11 cellular contexts compared by ENCODE assay signal in the genomic region with DNA sequence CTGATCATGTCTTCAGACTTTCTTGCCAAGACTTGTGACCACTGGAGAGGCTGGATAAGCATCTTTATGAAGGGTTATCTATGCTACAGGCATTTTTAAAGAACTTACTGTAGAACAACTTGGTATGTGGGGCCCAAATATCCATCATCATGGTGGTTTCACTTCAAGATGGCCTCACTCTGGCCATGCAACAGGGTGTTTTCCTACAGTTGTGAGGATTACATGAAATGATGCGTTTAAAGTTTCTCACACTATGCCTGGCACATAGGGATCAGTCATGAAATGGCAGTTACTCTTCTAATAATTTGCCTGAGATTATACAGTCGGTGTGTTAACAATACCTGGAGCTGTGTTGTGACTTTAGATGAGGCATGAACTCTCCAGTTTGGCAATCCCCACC.
"Had no signal": no experiment of that assay in that cellular context is flagged by ENCODE, and none has a peak within 500 bp of the region (broad histone marks: within the 10 kb centered on the region; RNA-seq: fewer than 3 reads in every experiment).

No MANE protein-coding gene starts in this region.

- H3K4me2 ChIP-seq: GM23338 had no signal

- ATAC-seq: GM23338, HCT116 had no signal

- H3K9me3 ChIP-seq: HAP-1 had no signal

- H3K4me1 ChIP-seq: HAP-1 had no signal

- DNase-seq: GM23248, GOT3, H7, H9, HCEC 1CT, HFFc6 had no signal

- H3K27ac ChIP-seq: GM23248 had no signal

- FAIRE-seq: H1, H54 had no signal

- H3K9ac ChIP-seq: GM23248 had no signal

- H3K4me3 ChIP-seq: GM23248, GM23338, HAP-1 had no signal

- H3K36me3 ChIP-seq: HAP-1 had no signal

- H2AFZ ChIP-seq: GM23248, GM23338 had no signal
